ENCODE assay signal across 8 cellular contexts in genomic region chr7:6857714-6858314, GRCh38. TPM values are rescaled to one million over a fixed set of nuclear protein-coding genes. Genes with fewer than 3 reads are reported as not detected.
DNase-seq lines count a peak whose midpoint lies in the region; ATAC-seq and TF ChIP-seq lines count a peak whose summit lies in the region.
"Not testable (repeated sequence)": the region's sequence is repeated elsewhere in the genome, so short reads cannot be mapped to it uniquely, and the experiment has no call there.

No MANE protein-coding gene starts in this region.

- not testable (repeated sequence) for ATAC-seq in WTC11

- not testable (repeated sequence) for H3K36me3 Mint-ChIP-seq in CD14-positive monocyte; WTC11; glutamatergic neuron (ENCODE audit: unreplicated experiment); neural progenitor cell

- H3K27ac Mint-ChIP-seq in CD14-positive monocyte; WTC11; glutamatergic neuron (ENCODE audit: unreplicated experiment); neural progenitor cell: not testable (repeated sequence)

- TF ChIP-seq CTCF in CD14-positive monocyte (IDR thresholded peaks at IDR 0.05) (peak; percentile 75), WTC11 (IDR thresholded peaks at IDR 0.05) (peak; percentile 75; the same call in 1 of the 2 replicates), glutamatergic neuron (IDR thresholded peaks at IDR 0.05; ENCODE audit: partially characterized antibody, unreplicated experiment) (peak; percentile 90), neural progenitor cell (IDR thresholded peaks at IDR 0.05) (peak; percentile 82)

- not testable (repeated sequence) for H3K4me1 Mint-ChIP-seq in CD14-positive monocyte; WTC11; glutamatergic neuron (ENCODE audit: low read depth, unreplicated experiment); neural progenitor cell

- not testable (repeated sequence) for H3K9me3 ChIP-seq in neural progenitor cell (ENCODE audit: low read depth)

- H3K36me3 ChIP-seq in neural progenitor cell = not testable (repeated sequence)

- not testable (repeated sequence) for H3K4me2 ChIP-seq in neural progenitor cell

- not testable (repeated sequence) for H4K20me1 ChIP-seq in neural progenitor cell (ENCODE audit: low read depth)

- CTCF ChIA-PET in HEK293T (lab: Yijun Ruan, JAX) (interaction anchor here (0.7 kb wide), 1 partner anchor 348 kb away, joined by 3 read pairs; no protein-coding TSS in a partner anchor), WTC11 (lab: Charles Lee) (interaction anchor here (0.6 to 1.4 kb wide), 6 partner anchors 13 to 341 kb away, joined by 3 to 6 read pairs (median 3); partner anchors contain the start of gene INTS15)

- POLR2A ChIA-PET in HEK293T (lab: Yijun Ruan, JAX); WTC11 (lab: Charles Lee): not testable (repeated sequence)

- not testable (repeated sequence) for H3K27ac ChIP-seq in neural progenitor cell

- H3K79me2 ChIP-seq in neural progenitor cell (ENCODE audit: low read depth) = not testable (repeated sequence)

- H3K27me3 ChIP-seq in neural progenitor cell = not testable (repeated sequence)

- peak; percentile 68 for DNase-seq in CD14-positive monocyte (ENCODE audit: low spot score)
- peak; percentile 35 for DNase-seq in HEK293T (ENCODE audit: extremely low spot score)
- DNase-seq in NCI-H526 treated with DMSO at 0.1 percent for 48 hours (lab: John Stamatoyannopoulos, UW) = peak; percentile 1
- DNase-seq in WTC11 (ENCODE audit: low spot score) = peak; percentile 86
- peak; percentile 23 for DNase-seq in amniotic epithelial cell (ENCODE audit: low read depth)
- peak; percentile 78 for DNase-seq in glutamatergic neuron
- DNase-seq in neural progenitor cell (ENCODE audit: low spot score) = peak; percentile 62
- peak; percentile 68 for DNase-seq in stimulated activated CD8-positive, alpha-beta memory T cell treated with anti-CD3 and anti-CD28 coated beads, Interleukin-4, amount 100 ng/mL, for 24 hours (ENCODE audit: low read depth)

- intact Hi-C loops in CD14-positive monocyte (cut with micrococcal nuclease) = loop anchor here in 1 of 2 donors (5.0 kb wide), 1 partner anchor 536 kb away; no protein-coding TSS in a partner anchor

- peak overlapping the region; percentile 72 for H2AFZ ChIP-seq in neural progenitor cell (replicated peaks)

- not testable (repeated sequence) for H3F3A ChIP-seq in neural progenitor cell (ENCODE audit: low read depth)

- H3K4me1 ChIP-seq in neural progenitor cell = not testable (repeated sequence)

- not testable (repeated sequence) for H3K9ac ChIP-seq in neural progenitor cell

- not testable (repeated sequence) for H3K9me3 Mint-ChIP-seq in CD14-positive monocyte; WTC11; glutamatergic neuron (ENCODE audit: unreplicated experiment); neural progenitor cell

- H3K4me3 ChIP-seq in neural progenitor cell = not testable (repeated sequence)

- peaks cover 14 to 41% (median 24%) of the 10 kb centered on the region in 3 donors for H3K27me3 Mint-ChIP-seq in CD14-positive monocyte (ENCODE audit: low read depth in 3 of 3)
- H3K27me3 Mint-ChIP-seq in WTC11 (ENCODE audit: low read depth); glutamatergic neuron (ENCODE audit: unreplicated experiment): not testable (repeated sequence)
- peaks cover 19% of the 10 kb centered on the region for H3K27me3 Mint-ChIP-seq in neural progenitor cell (ENCODE audit: insufficient read depth, low read depth)

- H3K4me3 Mint-ChIP-seq in CD14-positive monocyte; WTC11; glutamatergic neuron (ENCODE audit: unreplicated experiment); neural progenitor cell: not testable (repeated sequence)

RNA-seq across cellular contexts. Expression of gene CCZ1B, which starts 31.7 kb away (rescaled TPM):
- polyA plus RNA-seq in CD14-positive monocyte = 10 to 100 TPM; 20.4 to 21.9 TPM
- total RNA-seq in WTC11 (2021) (31.9 to 44.9 TPM (median 39.9 TPM) in 3 replicates), glutamatergic neuron (ENCODE audit: unreplicated experiment) (123 TPM), neural progenitor cell (ENCODE audit: low replicate concordance) (27.6 and 39.5 TPM in 2 replicates)

Comparison
In these comparisons a context has a peak if more than half of its experiments do, and no peak if none do; other contexts are left out.
1. DNase-seq: peak in every context shown above with its lines; median percentile 86 in WTC11; 78 in glutamatergic neuron; 68 in CD14-positive monocyte; 68 in stimulated activated CD8-positive, alpha-beta memory T cell treated with anti-CD3 and anti-CD28 coated beads, Interleukin-4, amount 100 ng/mL, for 24 hours; 62 in neural progenitor cell; 35 in HEK293T; 23 in amniotic epithelial cell; 1 in NCI-H526 treated with DMSO at 0.1 percent for 48 hours.